Comparison of ENCODE assay signal across 14 cellular contexts in genomic region chr2:28318462-28319117, GRCh38.
DNase-seq lines count a peak whose midpoint lies in the region; ATAC-seq and TF ChIP-seq lines count a peak whose summit lies in the region.
"Had no signal": no experiment of that assay in that cellular context is flagged by ENCODE, and none has a peak within 500 bp of the region (broad histone marks: within the 10 kb centered on the region; RNA-seq: fewer than 3 reads in every experiment).

No MANE protein-coding gene starts in this region.

- no peak overlapping the region for H2AFZ ChIP-seq in neuronal stem cell (ENCODE audit: low read length)

- H2BK15ac ChIP-seq in neuronal stem cell (ENCODE audit: low read length), result peak overlapping the region; percentile 8

- no peak overlapping the region for H3K23ac ChIP-seq in neuronal stem cell (ENCODE audit: low read depth, low read length, poor library complexity)

- H3K4me1 ChIP-seq in SJSA1 (replicated peaks) (peaks cover 29% of the 10 kb centered on the region), esophagus (ENCODE audit: control insufficient read depth in 2 of 2, insufficient read depth in 2 of 2, low read length in 1 of 2) (peaks cover 9 to 24% of the 10 kb centered on the region in 2 donors), neuronal stem cell (ENCODE audit: control insufficient read depth in 2 of 2, insufficient read depth in 1 of 2, low read depth in 1 of 2, low read length in 2 of 2) (peaks cover 12 to 48% of the 10 kb centered on the region in 2 donors), thoracic aorta (ENCODE audit: control insufficient read depth in 1 of 2, low read depth in 2 of 2) (peaks cover 22 to 48% of the 10 kb centered on the region in 2 donors)

- H3K14ac ChIP-seq in neuronal stem cell (ENCODE audit: low read length), result no peak overlapping the region

- H2BK12ac ChIP-seq in neuronal stem cell (ENCODE audit: low read length), result peak overlapping the region; percentile 25

- H3K18ac ChIP-seq in neuronal stem cell (ENCODE audit: low read length), result peak overlapping the region; percentile 11

- WGBS in esophagus, 2 donors, result 57 to 62% methylated on average over 6 of the region's 6 CpGs
- no CpG with 5 or more reads among the region's 6 CpGs for WGBS in neuronal stem cell (ENCODE audit: extremely low coverage in 2 of 2, insufficient read length in 2 of 2, insufficient replicate concordance in 1 of 2), 2 donors

- H3K79me1 ChIP-seq in neuronal stem cell (ENCODE audit: low read depth, low read length), result no peaks in the 10 kb centered on the region

- H3K4me3 ChIP-seq in SJSA1 (no peak overlapping the region), esophagus (ENCODE audit: low read depth in 1 of 2, low read length in 2 of 2) (no peak overlapping the region), neuronal stem cell (ENCODE audit: low read length in 2 of 2) (no peak overlapping the region), thoracic aorta (no peak overlapping the region)
- H3K4me3 ChIP-seq: BLaER1 treated with 17β-estradiol and CSF1 and Interleukin-3, amounts not matched to agents 10 nM and 100 nM; HAP-1 had no signal

- no peak overlapping the region for H3K9ac ChIP-seq in neuronal stem cell (ENCODE audit: low read depth, low read length, poor library complexity)
- H3K9ac ChIP-seq: BLaER1 treated with 17β-estradiol and CSF1 and Interleukin-3, amounts not matched to agents 10 nM and 100 nM had no signal

- no peak for TF ChIP-seq CTCF in thoracic aorta (IDR thresholded peaks at IDR 0.05)

- no peak overlapping the region for H2AK5ac ChIP-seq in neuronal stem cell (ENCODE audit: low read depth, low read length)

- no peak for ATAC-seq in thoracic aorta (ENCODE audit: insufficient number of reproducible peaks, low FRiP score, low read depth)

- no peak overlapping the region for H3K4ac ChIP-seq in neuronal stem cell (ENCODE audit: low read length)

- H3K36me3 ChIP-seq in SJSA1 (no peaks in the 10 kb centered on the region), esophagus (ENCODE audit: control insufficient read depth in 2 of 2, insufficient read depth in 2 of 2, low read length in 1 of 2) (no peaks in the 10 kb centered on the region), neuronal stem cell (replicated peaks in 1 of 2; ENCODE audit: control insufficient read depth in 2 of 2, insufficient read depth in 2 of 2, low read length in 2 of 2) (no peaks in the 10 kb centered on the region), thoracic aorta (no peaks in the 10 kb centered on the region)
- H3K36me3 ChIP-seq: HAP-1 had no signal

- DNase-seq in SJSA1 (ENCODE audit: low read depth in 1 of 2, low spot score in 2 of 2) (peak; percentile 13 to 41), neuronal stem cell (ENCODE audit: low spot score) (no peak), thoracic aorta (ENCODE audit: low spot score) (no peak), NCI-H1417 treated with DMSO at 0.1 percent for 48 hours (lab: John Stamatoyannopoulos, UW) (no peak), NCI-H345 treated with DMSO at 0.1 percent for 48 hours (lab: John Stamatoyannopoulos, UW; ENCODE audit: unreplicated experiment) (no peak)
- no peak for DNase-seq in stimulated activated CD4-positive, alpha-beta T cell treated with anti-CD3 and anti-CD28 coated beads, Interleukin-4, amount 100 ng/mL, for 4 hours
- DNase-seq: DMS153, NCI-H1048, NCI-H1694, NCI-H2107, NCI-H69 had no signal

- H3K9me3 ChIP-seq in SJSA1 (replicated peaks) (no peaks in the 10 kb centered on the region), esophagus (ENCODE audit: control insufficient read depth in 2 of 2, insufficient read depth in 1 of 2, low read depth in 1 of 2, low read length in 1 of 2) (no peaks in the 10 kb centered on the region), neuronal stem cell (replicated peaks in 1 of 2; ENCODE audit: control insufficient read depth in 2 of 2, insufficient read depth in 1 of 2, low read depth in 1 of 2, low read length in 2 of 2) (no peaks in the 10 kb centered on the region), thoracic aorta (no peaks in the 10 kb centered on the region)
- H3K9me3 ChIP-seq: BLaER1 treated with 17β-estradiol and CSF1 and Interleukin-3, amounts not matched to agents 10 nM and 100 nM; HAP-1 had no signal

- H3K27me3 ChIP-seq in SJSA1 (replicated peaks) (no peaks in the 10 kb centered on the region), esophagus (ENCODE audit: control insufficient read depth in 1 of 2, insufficient read depth in 2 of 2, low read length in 2 of 2) (no peaks in the 10 kb centered on the region), neuronal stem cell (ENCODE audit: control insufficient read depth in 3 of 3, insufficient read depth in 3 of 3, low read depth in 1 of 3, low read length in 3 of 3) (no peaks in the 10 kb centered on the region), thoracic aorta (replicated peaks; ENCODE audit: insufficient read depth) (no peaks in the 10 kb centered on the region)
- H3K27me3 ChIP-seq: BLaER1 treated with 17β-estradiol and CSF1 and Interleukin-3, amounts not matched to agents 10 nM and 100 nM had no signal

- no peak overlapping the region for H2BK5ac ChIP-seq in neuronal stem cell (ENCODE audit: low read length)

- H4K91ac ChIP-seq in neuronal stem cell (ENCODE audit: low read depth, low read length, poor library complexity), result no peak overlapping the region

- no peak overlapping the region for H4K8ac ChIP-seq in neuronal stem cell (ENCODE audit: low read depth, low read length)

- no peak overlapping the region for H2BK120ac ChIP-seq in neuronal stem cell (ENCODE audit: low read depth, low read length)

- no peak overlapping the region for H3K4me2 ChIP-seq in neuronal stem cell (ENCODE audit: insufficient read depth, low read length, poor library complexity, severe bottlenecking)
- H3K4me2 ChIP-seq: BLaER1 treated with 17β-estradiol and CSF1 and Interleukin-3, amounts not matched to agents 10 nM and 100 nM had no signal

- H3K27ac ChIP-seq in SJSA1 (no peak overlapping the region), esophagus (ENCODE audit: low read depth in 2 of 2, low read length in 1 of 2) (peak overlapping the region; percentile 89 to 95), neuronal stem cell (replicated peaks; ENCODE audit: low read length) (no peak overlapping the region), thoracic aorta (peak overlapping the region; percentile 50 to 64)
- H3K27ac ChIP-seq: BLaER1 treated with 17β-estradiol and CSF1 and Interleukin-3, amounts not matched to agents 10 nM and 100 nM had no signal

Comparison
In these comparisons a context has a peak if more than half of its experiments do, and no peak if none do; other contexts are left out.
1. DNase-seq: peak in SJSA1 (2 of 2); none in neuronal stem cell (single experiment), thoracic aorta (single experiment), NCI-H1417 treated with DMSO at 0.1 percent for 48 hours (single experiment), stimulated activated CD4-positive, alpha-beta T cell treated with anti-CD3 and anti-CD28 coated beads, Interleukin-4, amount 100 ng/mL, for 4 hours (0 of 2) and NCI-H345 treated with DMSO at 0.1 percent for 48 hours (single experiment).
2. H3K27ac ChIP-seq: peak in esophagus (2 of 2) and thoracic aorta (2 of 2); none in SJSA1 (single experiment) and neuronal stem cell (single experiment).